In the genomic region with DNA sequence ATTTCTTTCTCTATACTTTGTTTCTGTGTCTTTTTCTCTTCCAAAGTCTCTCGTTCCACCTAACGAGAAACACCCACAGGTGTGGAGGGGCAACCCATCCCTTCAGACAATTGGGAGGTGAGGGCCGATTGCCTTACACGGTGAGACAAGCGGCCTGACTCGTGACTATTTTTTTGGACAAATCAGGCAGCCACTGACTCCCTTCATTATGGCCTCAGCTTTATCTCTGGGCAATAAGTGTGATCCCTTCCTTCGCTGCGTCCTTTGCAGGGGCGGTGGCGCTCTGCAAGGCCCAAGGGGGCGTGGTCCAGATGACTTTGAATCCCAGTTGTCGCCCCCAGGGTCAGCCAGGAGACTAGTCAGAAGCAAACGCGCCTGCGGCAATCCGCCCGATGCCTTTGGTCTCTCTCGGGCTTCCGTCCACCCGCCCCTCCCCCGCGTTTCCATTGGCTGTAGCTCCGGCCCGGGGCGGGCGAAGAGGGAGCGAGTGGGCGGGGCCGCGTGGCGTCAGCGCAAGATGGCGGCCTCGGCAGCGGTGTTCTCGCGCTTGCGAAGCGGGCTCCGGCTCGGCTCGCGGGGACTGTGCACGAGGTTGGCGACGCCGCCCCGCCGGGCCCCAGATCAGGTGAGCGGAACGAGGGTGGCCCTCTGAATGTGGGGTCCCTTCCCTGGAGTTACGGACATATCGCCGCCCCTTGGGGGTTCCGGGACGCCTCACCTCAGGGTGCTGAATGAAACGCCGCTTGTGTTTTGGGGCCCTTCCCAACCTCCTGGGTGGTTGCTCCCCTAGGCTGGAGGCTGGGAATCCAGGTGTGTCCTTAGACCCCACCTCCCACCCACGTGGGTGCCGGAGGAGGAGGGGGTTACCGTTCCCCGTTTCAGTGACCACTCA, we compare ENCODE assay signal across 1 cellular context.
TF ChIP-seq lines count a peak whose summit lies in the region.

A gene (plus strand): TSS at position 502 of the 892 bp plus-strand sequence. CDS start 16 bp downstream, at position 518.

TF ChIP-seq in WTC11, 78 proteins besides CTCF, POLR2A, EP300 and RAD21 (continued from another document):
- TF ChIP-seq, protein P1, sequence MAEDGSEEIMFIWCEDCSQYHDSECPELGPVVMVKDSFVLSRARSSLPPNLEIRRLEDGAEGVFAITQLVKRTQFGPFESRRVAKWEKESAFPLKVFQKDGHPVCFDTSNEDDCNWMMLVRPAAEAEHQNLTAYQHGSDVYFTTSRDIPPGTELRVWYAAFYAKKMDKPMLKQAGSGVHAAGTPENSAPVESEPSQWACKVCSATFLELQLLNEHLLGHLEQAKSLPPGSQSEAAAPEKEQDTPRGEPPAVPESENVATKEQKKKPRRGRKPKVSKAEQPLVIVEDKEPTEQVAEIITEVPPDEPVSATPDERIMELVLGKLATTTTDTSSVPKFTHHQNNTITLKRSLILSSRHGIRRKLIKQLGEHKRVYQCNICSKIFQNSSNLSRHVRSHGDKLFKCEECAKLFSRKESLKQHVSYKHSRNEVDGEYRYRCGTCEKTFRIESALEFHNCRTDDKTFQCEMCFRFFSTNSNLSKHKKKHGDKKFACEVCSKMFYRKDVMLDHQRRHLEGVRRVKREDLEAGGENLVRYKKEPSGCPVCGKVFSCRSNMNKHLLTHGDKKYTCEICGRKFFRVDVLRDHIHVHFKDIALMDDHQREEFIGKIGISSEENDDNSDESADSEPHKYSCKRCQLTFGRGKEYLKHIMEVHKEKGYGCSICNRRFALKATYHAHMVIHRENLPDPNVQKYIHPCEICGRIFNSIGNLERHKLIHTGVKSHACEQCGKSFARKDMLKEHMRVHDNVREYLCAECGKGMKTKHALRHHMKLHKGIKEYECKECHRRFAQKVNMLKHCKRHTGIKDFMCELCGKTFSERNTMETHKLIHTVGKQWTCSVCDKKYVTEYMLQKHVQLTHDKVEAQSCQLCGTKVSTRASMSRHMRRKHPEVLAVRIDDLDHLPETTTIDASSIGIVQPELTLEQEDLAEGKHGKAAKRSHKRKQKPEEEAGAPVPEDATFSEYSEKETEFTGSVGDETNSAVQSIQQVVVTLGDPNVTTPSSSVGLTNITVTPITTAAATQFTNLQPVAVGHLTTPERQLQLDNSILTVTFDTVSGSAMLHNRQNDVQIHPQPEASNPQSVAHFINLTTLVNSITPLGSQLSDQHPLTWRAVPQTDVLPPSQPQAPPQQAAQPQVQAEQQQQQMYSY (CRISPR knock-in tag; IDR thresholded peaks at IDR 0.05), result 0 out of 2 replicates have a peak, but pooled peaks have one; percentile 6
- no peak for TF ChIP-seq EMX1 (CRISPR knock-in tag; IDR thresholded peaks at IDR 0.05)
- TF ChIP-seq, protein P2, sequence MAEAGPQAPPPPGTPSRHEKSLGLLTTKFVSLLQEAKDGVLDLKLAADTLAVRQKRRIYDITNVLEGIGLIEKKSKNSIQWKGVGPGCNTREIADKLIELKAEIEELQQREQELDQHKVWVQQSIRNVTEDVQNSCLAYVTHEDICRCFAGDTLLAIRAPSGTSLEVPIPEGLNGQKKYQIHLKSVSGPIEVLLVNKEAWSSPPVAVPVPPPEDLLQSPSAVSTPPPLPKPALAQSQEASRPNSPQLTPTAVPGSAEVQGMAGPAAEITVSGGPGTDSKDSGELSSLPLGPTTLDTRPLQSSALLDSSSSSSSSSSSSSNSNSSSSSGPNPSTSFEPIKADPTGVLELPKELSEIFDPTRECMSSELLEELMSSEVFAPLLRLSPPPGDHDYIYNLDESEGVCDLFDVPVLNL (CRISPR knock-in tag; IDR thresholded peaks at IDR 0.05; ENCODE audit: borderline replicate concordance, low read depth), result no peak
- TF ChIP-seq, protein P3, sequence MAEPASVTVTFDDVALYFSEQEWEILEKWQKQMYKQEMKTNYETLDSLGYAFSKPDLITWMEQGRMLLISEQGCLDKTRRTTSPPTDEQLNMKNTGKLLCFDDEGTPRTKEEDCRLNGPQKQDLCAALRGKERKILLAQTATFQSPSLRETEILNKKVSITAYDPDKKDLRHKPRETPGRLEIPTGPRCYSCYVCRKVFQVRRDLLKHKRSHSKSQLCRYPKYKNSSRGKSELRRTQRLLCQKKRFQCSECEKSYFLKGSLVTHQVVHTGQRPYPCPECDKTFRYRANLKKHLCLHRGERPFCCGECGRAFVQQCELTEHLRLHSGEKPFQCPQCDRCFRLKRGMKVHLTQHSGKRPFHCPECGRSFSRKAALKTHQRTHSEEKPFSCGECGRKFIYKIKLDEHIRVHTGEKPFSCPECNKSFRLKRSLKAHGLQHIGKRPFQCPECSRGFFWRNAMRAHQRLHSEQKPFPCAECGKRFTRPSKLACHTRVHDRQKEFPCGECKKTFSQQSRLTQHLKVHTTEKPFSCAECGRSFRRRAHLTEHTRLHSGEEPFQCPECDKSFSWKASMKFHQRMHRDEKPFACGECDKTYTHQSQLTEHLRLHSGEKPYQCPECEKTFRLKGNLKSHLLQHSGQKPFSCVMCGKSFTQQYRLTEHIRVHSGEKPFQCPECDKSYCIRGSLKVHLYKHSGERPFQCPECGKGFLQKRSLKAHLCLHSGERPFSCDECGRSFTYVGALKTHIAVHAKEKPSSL (CRISPR knock-in tag; conservative IDR thresholded peaks at IDR 0.05), result no peak
- peak; percentile 53; the same call in 1 of the 2 replicates for TF ChIP-seq ZNF121 (CRISPR knock-in tag; IDR thresholded peaks at IDR 0.05)
- 0 out of 2 replicates have a peak, but pooled peaks have one; percentile 23 for TF ChIP-seq ZNF671 (CRISPR knock-in tag; IDR thresholded peaks at IDR 0.05)
- TF ChIP-seq FOXP1 (CRISPR knock-in tag; IDR thresholded peaks at IDR 0.05; ENCODE audit: borderline replicate concordance), result peak; percentile 74; the same call in 1 of the 2 replicates
- TF ChIP-seq ATF1 (CRISPR knock-in tag; IDR thresholded peaks at IDR 0.05), result no peak
- TF ChIP-seq, protein P4, sequence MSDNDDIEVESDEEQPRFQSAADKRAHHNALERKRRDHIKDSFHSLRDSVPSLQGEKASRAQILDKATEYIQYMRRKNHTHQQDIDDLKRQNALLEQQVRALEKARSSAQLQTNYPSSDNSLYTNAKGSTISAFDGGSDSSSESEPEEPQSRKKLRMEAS (CRISPR knock-in tag; IDR thresholded peaks at IDR 0.05), result peak; percentile 93
- TF ChIP-seq ETV6 (CRISPR knock-in tag; IDR thresholded peaks at IDR 0.05), result no peak
- peak; percentile 57; the same call in 1 of the 2 replicates for TF ChIP-seq ZNF317 (CRISPR knock-in tag; IDR thresholded peaks at IDR 0.05; ENCODE audit: borderline replicate concordance, low read depth)
TF ChIP-seq in WTC11: peak in this region for 32.
